ENCODE assay signal across 10 cellular contexts in the genomic region with DNA sequence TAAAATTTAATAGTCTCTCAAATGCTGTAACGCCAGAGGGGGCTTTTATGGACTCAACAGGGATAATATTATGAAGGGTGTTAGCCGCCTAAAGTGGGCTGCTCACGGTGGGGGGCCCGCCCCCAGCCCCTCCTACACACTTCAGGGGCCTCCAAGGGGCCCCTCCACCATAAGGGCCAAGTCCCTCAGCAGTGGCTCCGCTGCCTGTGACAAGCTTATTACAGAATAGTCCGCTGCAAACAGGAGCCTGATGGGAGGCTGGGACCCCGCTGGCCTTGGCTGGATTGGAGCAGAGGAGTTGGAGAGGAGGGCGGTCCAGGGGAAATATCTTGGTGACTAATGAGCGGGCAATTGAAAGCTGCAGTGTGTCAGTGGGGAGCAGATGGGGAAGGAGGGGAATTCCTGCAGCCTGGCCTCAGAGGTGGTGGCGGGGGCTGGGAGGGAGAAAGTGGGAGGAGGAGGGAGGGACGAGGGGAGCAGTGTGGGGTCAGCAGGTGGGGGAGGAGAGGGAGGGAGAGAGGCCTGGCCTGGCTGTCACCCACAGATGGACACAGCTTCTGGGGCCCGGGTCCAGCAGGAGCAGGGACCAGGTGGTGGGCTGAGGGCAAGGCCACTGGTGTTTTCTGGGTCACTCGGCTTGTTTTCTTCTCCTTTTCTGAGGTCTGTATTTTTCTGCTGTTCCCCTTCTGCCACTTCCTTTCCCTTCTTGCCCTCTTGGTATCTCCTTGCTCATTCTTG.
A peak's percentile ranks its signal among the peaks of the same experiment; 100 is the strongest.
DNase-seq lines count a peak whose midpoint lies in the region; ATAC-seq and TF ChIP-seq lines count a peak whose summit lies in the region.
"Had no signal": no experiment of that assay in that cellular context is flagged by ENCODE, and none has a peak within 500 bp of the region (broad histone marks: within the 10 kb centered on the region; RNA-seq: fewer than 3 reads in every experiment).

No MANE protein-coding gene starts in this region.

- TF ChIP-seq CTCF in AG10803 (conservative IDR thresholded peaks at IDR 0.05; ENCODE audit: low read length) (no peak), HEK293 (tag by site-specific recombination; IDR thresholded peaks at IDR 0.05) (no peak), WERI-Rb-1 (IDR thresholded peaks at IDR 0.05; ENCODE audit: low read depth, low read length) (no peak)

- no peaks in the 10 kb centered on the region for H3K9me3 Mint-ChIP-seq in memory B cell

- no peaks in the 10 kb centered on the region for H3K36me3 Mint-ChIP-seq in memory B cell

- no peak overlapping the region for H3K4me3 ChIP-seq in AG10803 (ENCODE audit: low read length)
- no peak overlapping the region for H3K4me3 ChIP-seq in HEK293 (ENCODE audit: low read depth, low read length)
- H3K4me3 ChIP-seq in WERI-Rb-1 (ENCODE audit: low read depth, low read length) = no peak overlapping the region
- no peak overlapping the region for H3K4me3 ChIP-seq in effector memory CD4-positive, alpha-beta T cell (ENCODE audit: insufficient read depth, low read depth, low read length, poor library complexity, severe bottlenecking)
- H3K4me3 ChIP-seq: K562 had no signal

- no peak overlapping the region; the same call in 1 of the 2 replicates for H3K27ac ChIP-seq in HEK293 (ENCODE audit: extremely low read depth, low read depth, low read length)
- peak overlapping the region; percentile 85 for H3K27ac ChIP-seq in WERI-Rb-1
- no peak overlapping the region for H3K27ac ChIP-seq in effector memory CD4-positive, alpha-beta T cell (ENCODE audit: insufficient read depth, low read length, poor library complexity, severe bottlenecking)

- ATAC-seq in memory B cell (ENCODE audit: low read depth) (peak; percentile 32), GM19455 (IDR thresholded peaks at IDR 0.05; ENCODE audit: unreplicated experiment) (no peak), GM21423 (IDR thresholded peaks at IDR 0.05; ENCODE audit: unreplicated experiment) (no peak)

- H3K36me3 ChIP-seq in HEK293 (ENCODE audit: control insufficient read depth in 2 of 2, insufficient read depth in 1 of 2, low read length in 2 of 2) (no peaks in the 10 kb centered on the region), WERI-Rb-1 (no peaks in the 10 kb centered on the region)
- H3K36me3 ChIP-seq in effector memory CD4-positive, alpha-beta T cell (ENCODE audit: control insufficient read depth, insufficient read depth, low read length) = no peaks in the 10 kb centered on the region

- no peaks in the 10 kb centered on the region for H3K9me3 ChIP-seq in HEK293 (ENCODE audit: control insufficient read depth, insufficient read depth, low read depth, low read length)
- H3K9me3 ChIP-seq in WERI-Rb-1 (ENCODE audit: severe bottlenecking) = no peaks in the 10 kb centered on the region
- no peaks in the 10 kb centered on the region for H3K9me3 ChIP-seq in effector memory CD4-positive, alpha-beta T cell (ENCODE audit: control insufficient read depth, low read length)

- H3K4me3 Mint-ChIP-seq in memory B cell = no peak overlapping the region

- peak; percentile 67 for DNase-seq in AG10803 (ENCODE audit: low read depth)
- DNase-seq in WERI-Rb-1 = peak; percentile 99
- no peak for DNase-seq in memory B cell (ENCODE audit: low spot score in 2 of 2)
- DNase-seq in epidermal melanocyte (ENCODE audit: insufficient read length, low spot score) = no peak
- DNase-seq in effector memory CD4-positive, alpha-beta T cell = no peak
- DNase-seq: activated CD4-positive, alpha-beta T cell treated with anti-CD3 and anti-CD28 coated beads, Interleukin-2, amount 50 U/mL, for 48 hours had no signal

- no peak overlapping the region for H3K27ac Mint-ChIP-seq in memory B cell

- CTCF ChIA-PET in HEK293 (lab: Yijun Ruan, JAX) = interaction anchor here (0.7 to 1.1 kb wide), 3 partner anchors 11 to 120 kb away, joined by 3 to 5 read pairs (median 4); no protein-coding TSS in a partner anchor

- POLR2A ChIA-PET in HEK293 (lab: Yijun Ruan, JAX) = no interaction called here

- peaks cover 7% of the 10 kb centered on the region for H3K27me3 Mint-ChIP-seq in memory B cell

- H3K27me3 ChIP-seq in WERI-Rb-1 (ENCODE audit: insufficient read depth, low read depth, severe bottlenecking) = no peaks in the 10 kb centered on the region
- H3K27me3 ChIP-seq in effector memory CD4-positive, alpha-beta T cell (replicated peaks; ENCODE audit: control insufficient read depth, insufficient read depth, low read length, poor library complexity, severe bottlenecking) = no peaks in the 10 kb centered on the region

- H3K4me1 ChIP-seq in HEK293 (ENCODE audit: control insufficient read depth, insufficient read depth, low read length) = peaks cover 18% of the 10 kb centered on the region
- H3K4me1 ChIP-seq in effector memory CD4-positive, alpha-beta T cell (ENCODE audit: control insufficient read depth, insufficient read depth, low read length, poor library complexity, severe bottlenecking) = no peaks in the 10 kb centered on the region

- peaks cover 9% of the 10 kb centered on the region for H3K4me1 Mint-ChIP-seq in memory B cell

TF ChIP-seq in HEK293, 187 proteins besides CTCF, POLR2A, EP300 and RAD21 (continues in another document):
- TF ChIP-seq ZNF335 (tag by site-specific recombination; conservative IDR thresholded peaks at IDR 0.05) (no peak; the same call in 1 of the 2 replicates), ZNF292 (tag by site-specific recombination; IDR thresholded peaks at IDR 0.05; ENCODE audit: borderline replicate concordance, low read depth) (no peak), REPIN1 (tag by site-specific recombination; IDR thresholded peaks at IDR 0.05; ENCODE audit: low read depth) (no peak), ZFP41 (tag by site-specific recombination; IDR thresholded peaks at IDR 0.05; ENCODE audit: borderline replicate concordance) (no peak), ZNF629 (tag by site-specific recombination; IDR thresholded peaks at IDR 0.05) (no peak), ZBTB17 (tag by site-specific recombination; IDR thresholded peaks at IDR 0.05) (no peak), ZNF670 (tag by site-specific recombination; IDR thresholded peaks at IDR 0.05; ENCODE audit: low read depth) (no peak), ZBTB1 (tag by site-specific recombination; IDR thresholded peaks at IDR 0.05) (no peak), ZNF302 (tag by site-specific recombination; IDR thresholded peaks at IDR 0.05; ENCODE audit: low read depth) (no peak), ZNF843 (tag by site-specific recombination; IDR thresholded peaks at IDR 0.05) (no peak), ZNF792 (tag by site-specific recombination; IDR thresholded peaks at IDR 0.05) (no peak), KLF16 (tag by site-specific recombination; IDR thresholded peaks at IDR 0.05) (no peak), ZNF707 (tag by site-specific recombination; IDR thresholded peaks at IDR 0.05) (no peak), SP2 (tag by site-specific recombination; IDR thresholded peaks at IDR 0.05) (peak; percentile 82), GLIS1 (tag by site-specific recombination; IDR thresholded peaks at IDR 0.05) (peak; percentile 46)
- TF ChIP-seq, protein P1, sequence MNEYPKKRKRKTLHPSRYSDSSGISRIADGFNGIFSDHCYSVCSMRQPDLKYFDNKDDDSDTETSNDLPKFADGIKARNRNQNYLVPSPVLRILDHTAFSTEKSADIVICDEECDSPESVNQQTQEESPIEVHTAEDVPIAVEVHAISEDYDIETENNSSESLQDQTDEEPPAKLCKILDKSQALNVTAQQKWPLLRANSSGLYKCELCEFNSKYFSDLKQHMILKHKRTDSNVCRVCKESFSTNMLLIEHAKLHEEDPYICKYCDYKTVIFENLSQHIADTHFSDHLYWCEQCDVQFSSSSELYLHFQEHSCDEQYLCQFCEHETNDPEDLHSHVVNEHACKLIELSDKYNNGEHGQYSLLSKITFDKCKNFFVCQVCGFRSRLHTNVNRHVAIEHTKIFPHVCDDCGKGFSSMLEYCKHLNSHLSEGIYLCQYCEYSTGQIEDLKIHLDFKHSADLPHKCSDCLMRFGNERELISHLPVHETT (tag by site-specific recombination; IDR thresholded peaks at IDR 0.05) = peak; percentile 24; the same call in 1 of the 2 replicates
- TF ChIP-seq, protein P2, sequence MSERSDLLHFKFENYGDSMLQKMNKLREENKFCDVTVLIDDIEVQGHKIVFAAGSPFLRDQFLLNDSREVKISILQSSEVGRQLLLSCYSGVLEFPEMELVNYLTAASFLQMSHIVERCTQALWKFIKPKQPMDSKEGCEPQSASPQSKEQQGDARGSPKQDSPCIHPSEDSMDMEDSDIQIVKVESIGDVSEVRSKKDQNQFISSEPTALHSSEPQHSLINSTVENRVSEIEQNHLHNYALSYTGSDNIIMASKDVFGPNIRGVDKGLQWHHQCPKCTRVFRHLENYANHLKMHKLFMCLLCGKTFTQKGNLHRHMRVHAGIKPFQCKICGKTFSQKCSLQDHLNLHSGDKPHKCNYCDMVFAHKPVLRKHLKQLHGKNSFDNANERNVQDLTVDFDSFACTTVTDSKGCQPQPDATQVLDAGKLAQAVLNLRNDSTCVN (tag by site-specific recombination; optimal IDR thresholded peaks at IDR 0.05) = no peak
- TF ChIP-seq, protein P3, sequence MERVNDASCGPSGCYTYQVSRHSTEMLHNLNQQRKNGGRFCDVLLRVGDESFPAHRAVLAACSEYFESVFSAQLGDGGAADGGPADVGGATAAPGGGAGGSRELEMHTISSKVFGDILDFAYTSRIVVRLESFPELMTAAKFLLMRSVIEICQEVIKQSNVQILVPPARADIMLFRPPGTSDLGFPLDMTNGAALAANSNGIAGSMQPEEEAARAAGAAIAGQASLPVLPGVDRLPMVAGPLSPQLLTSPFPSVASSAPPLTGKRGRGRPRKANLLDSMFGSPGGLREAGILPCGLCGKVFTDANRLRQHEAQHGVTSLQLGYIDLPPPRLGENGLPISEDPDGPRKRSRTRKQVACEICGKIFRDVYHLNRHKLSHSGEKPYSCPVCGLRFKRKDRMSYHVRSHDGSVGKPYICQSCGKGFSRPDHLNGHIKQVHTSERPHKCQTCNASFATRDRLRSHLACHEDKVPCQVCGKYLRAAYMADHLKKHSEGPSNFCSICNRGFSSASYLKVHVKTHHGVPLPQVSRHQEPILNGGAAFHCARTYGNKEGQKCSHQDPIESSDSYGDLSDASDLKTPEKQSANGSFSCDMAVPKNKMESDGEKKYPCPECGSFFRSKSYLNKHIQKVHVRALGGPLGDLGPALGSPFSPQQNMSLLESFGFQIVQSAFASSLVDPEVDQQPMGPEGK (tag by site-specific recombination; IDR thresholded peaks at IDR 0.05) = 0 out of 2 replicates have a peak, but pooled peaks have one; percentile 13

Comparison
In these comparisons a context has a peak if more than half of its experiments do, and no peak if none do; other contexts are left out.
1. DNase-seq: peak in AG10803 (single experiment) and WERI-Rb-1 (single experiment); none in memory B cell (0 of 2), epidermal melanocyte (single experiment) and effector memory CD4-positive, alpha-beta T cell (0 of 3).